In genomic region chr1:87279201-87279860, GRCh38 we compare ENCODE assay signal across 18 cellular contexts. TPM values are rescaled to one million over a fixed set of nuclear protein-coding genes. Genes with fewer than 3 reads are reported as not detected.
DNase-seq lines count a peak whose midpoint lies in the region; ATAC-seq and TF ChIP-seq lines count a peak whose summit lies in the region.
"Had no signal": no experiment of that assay in that cellular context is flagged by ENCODE, and none has a peak within 500 bp of the region (broad histone marks: within the 10 kb centered on the region; RNA-seq: fewer than 3 reads in every experiment).

No MANE protein-coding gene starts in this region.

- no peak for TF ChIP-seq CTCF in left ventricle myocardium inferior (IDR thresholded peaks at IDR 0.05; ENCODE audit: borderline replicate concordance)
- no peak for TF ChIP-seq CTCF in GM10266 (IDR thresholded peaks at IDR 0.05; ENCODE audit: control insufficient read depth, insufficient read depth, low read depth, missing control alignments)
- no peak for TF ChIP-seq CTCF in neural progenitor cell (IDR thresholded peaks at IDR 0.05)

- H3K4me1 ChIP-seq in left ventricle myocardium inferior (peaks cover 15% of the 10 kb centered on the region), neural progenitor cell (peaks cover 3% of the 10 kb centered on the region)
- H3K4me1 ChIP-seq: colonic mucosa had no signal

- H3K27ac ChIP-seq in angular gyrus (ENCODE audit: low read depth, low read length) = peak overlapping the region; percentile 27
- H3K27ac ChIP-seq in left ventricle myocardium inferior (replicated peaks) = peak overlapping the region; percentile 81
- H3K27ac ChIP-seq in neural progenitor cell = no peak overlapping the region
- H3K27ac ChIP-seq: colonic mucosa, PC-9 had no signal

- no peak overlapping the region for H3K4me2 ChIP-seq in neural progenitor cell
- H3K4me2 ChIP-seq: PC-9 had no signal

- no peaks in the 10 kb centered on the region for H3K36me3 Mint-ChIP-seq in neural progenitor cell
- H3K36me3 Mint-ChIP-seq: activated naive CD4-positive, alpha-beta T cell treated with anti-CD3 and anti-CD28 coated beads, Interleukin-2, amount 50 U/mL, for 24 hours; stimulated activated memory B cell treated with anti-CD40 and anti-IgM and Interleukin-4, amounts not matched to agents 10 μg/mL and 1 μg/mL and 100 μg/mL, for 72 hours had no signal

- no peaks in the 10 kb centered on the region for H4K20me1 ChIP-seq in neural progenitor cell (ENCODE audit: low read depth)

- ATAC-seq in HG03175 (IDR thresholded peaks at IDR 0.05; ENCODE audit: unreplicated experiment) (no peak), GM21737 (IDR thresholded peaks at IDR 0.05; ENCODE audit: unreplicated experiment) (no peak)
- ATAC-seq: stimulated activated memory B cell treated with anti-CD40 and anti-IgM and Interleukin-4, amounts not matched to agents 10 μg/mL and 1 μg/mL and 100 μg/mL, for 72 hours had no signal

- no peak overlapping the region for H3K27ac Mint-ChIP-seq in neural progenitor cell
- H3K27ac Mint-ChIP-seq: activated naive CD4-positive, alpha-beta T cell treated with anti-CD3 and anti-CD28 coated beads, Interleukin-2, amount 50 U/mL, for 24 hours; stimulated activated memory B cell treated with anti-CD40 and anti-IgM and Interleukin-4, amounts not matched to agents 10 μg/mL and 1 μg/mL and 100 μg/mL, for 72 hours had no signal

- H3K27me3 Mint-ChIP-seq in neural progenitor cell (ENCODE audit: insufficient read depth, low read depth) = peaks cover 3% of the 10 kb centered on the region

- H3K79me2 ChIP-seq in neural progenitor cell (ENCODE audit: low read depth) = no peaks in the 10 kb centered on the region

- H3K9me3 ChIP-seq in left ventricle myocardium inferior (replicated peaks) (no peaks in the 10 kb centered on the region), neural progenitor cell (ENCODE audit: low read depth) (no peaks in the 10 kb centered on the region)
- H3K9me3 ChIP-seq: colonic mucosa had no signal

- H3K9me3 Mint-ChIP-seq in neural progenitor cell = no peaks in the 10 kb centered on the region
- H3K9me3 Mint-ChIP-seq: activated naive CD4-positive, alpha-beta T cell treated with anti-CD3 and anti-CD28 coated beads, Interleukin-2, amount 50 U/mL, for 24 hours; stimulated activated memory B cell treated with anti-CD40 and anti-IgM and Interleukin-4, amounts not matched to agents 10 μg/mL and 1 μg/mL and 100 μg/mL, for 72 hours had no signal

- H3K4me3 Mint-ChIP-seq in neural progenitor cell = no peak overlapping the region
- H3K4me3 Mint-ChIP-seq: activated naive CD4-positive, alpha-beta T cell treated with anti-CD3 and anti-CD28 coated beads, Interleukin-2, amount 50 U/mL, for 24 hours; stimulated activated memory B cell treated with anti-CD40 and anti-IgM and Interleukin-4, amounts not matched to agents 10 μg/mL and 1 μg/mL and 100 μg/mL, for 72 hours had no signal

- no peak overlapping the region for H2AFZ ChIP-seq in neural progenitor cell (replicated peaks)
- H2AFZ ChIP-seq: PC-9 had no signal

- H3K4me1 Mint-ChIP-seq in neural progenitor cell = peaks cover 8% of the 10 kb centered on the region
- H3K4me1 Mint-ChIP-seq: activated naive CD4-positive, alpha-beta T cell treated with anti-CD3 and anti-CD28 coated beads, Interleukin-2, amount 50 U/mL, for 24 hours; stimulated activated memory B cell treated with anti-CD40 and anti-IgM and Interleukin-4, amounts not matched to agents 10 μg/mL and 1 μg/mL and 100 μg/mL, for 72 hours had no signal

- no peaks in the 10 kb centered on the region for H3F3A ChIP-seq in neural progenitor cell (ENCODE audit: low read depth)

- H3K27me3 ChIP-seq in left ventricle myocardium inferior (ENCODE audit: low read depth) (no peaks in the 10 kb centered on the region), neural progenitor cell (no peaks in the 10 kb centered on the region)
- H3K27me3 ChIP-seq: colonic mucosa had no signal

- peak; percentile 29 for DNase-seq in AG08395 (ENCODE audit: low spot score)
- peak; percentile 25 for DNase-seq in left ventricle myocardium inferior
- DNase-seq in skeletal muscle cell (ENCODE audit: low read depth) = peak; percentile 81
- DNase-seq in GM10266 (ENCODE audit: extremely low spot score) = no peak
- no peak for DNase-seq in neural progenitor cell (ENCODE audit: low spot score)
- DNase-seq: activated CD4-positive, alpha-beta T cell treated with anti-CD3 and anti-CD28 coated beads for 1 hour; colonic mucosa; COR-L47; GDM1; midbrain; NCI-H1436; PC-9; stimulated activated CD4-positive, alpha-beta T cell treated with anti-CD3 and anti-CD28 coated beads, Interleukin-2, amount 100 ng/mL, for 48 hours had no signal

- no peak overlapping the region for H3K9ac ChIP-seq in neural progenitor cell

- H3K36me3 ChIP-seq in left ventricle myocardium inferior (no peaks in the 10 kb centered on the region), neural progenitor cell (no peaks in the 10 kb centered on the region)
- H3K36me3 ChIP-seq: colonic mucosa had no signal

- intact Hi-C loops in left ventricle myocardium inferior (cut with micrococcal nuclease) = no loop called here

- H3K4me3 ChIP-seq in left ventricle myocardium inferior = no peak overlapping the region
- no peak overlapping the region for H3K4me3 ChIP-seq in skeletal muscle cell (ENCODE audit: low read depth, low read length)
- no peak overlapping the region for H3K4me3 ChIP-seq in neural progenitor cell
- H3K4me3 ChIP-seq: colonic mucosa, PC-9 had no signal

RNA-seq across cellular contexts. Expression of gene LMO4, which starts 49.3 kb away (rescaled TPM):
- total RNA-seq in left ventricle myocardium inferior = 35.1 TPM
- total RNA-seq in neural progenitor cell (ENCODE audit: low replicate concordance) = 94.8 and 112 TPM in 2 replicates

Comparison
In these comparisons a context has a peak if more than half of its experiments do, and no peak if none do; other contexts are left out.
1. DNase-seq: peak in AG08395 (single experiment), left ventricle myocardium inferior (single experiment) and skeletal muscle cell (single experiment); none in GM10266 (single experiment) and neural progenitor cell (single experiment).